ENCODE assay signal across 20 cellular contexts in the genomic region with DNA sequence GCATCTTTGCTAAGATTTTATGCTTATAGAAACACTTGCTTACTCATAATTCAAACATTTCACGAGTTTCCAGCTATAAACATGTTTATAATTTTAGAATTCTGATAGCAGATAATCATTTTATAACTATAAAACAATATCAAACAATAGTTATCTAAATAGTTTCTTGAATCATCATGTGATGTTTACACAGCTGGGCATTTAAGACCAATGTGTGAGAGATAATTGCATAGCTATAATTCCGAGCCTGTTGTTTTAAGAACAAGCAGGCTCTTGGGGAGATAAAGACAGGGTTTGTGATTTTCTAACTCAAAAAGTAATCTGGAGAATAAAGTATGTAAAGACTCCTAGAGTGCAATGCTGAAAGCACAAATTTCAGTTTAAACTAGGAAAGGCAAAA.
DNase-seq lines count a peak whose midpoint lies in the region; ATAC-seq, FAIRE-seq and TF ChIP-seq lines count a peak whose summit lies in the region.
"Had no signal": no experiment of that assay in that cellular context is flagged by ENCODE, and none has a peak within 500 bp of the region (broad histone marks: within the 10 kb centered on the region; RNA-seq: fewer than 3 reads in every experiment).

No MANE protein-coding gene starts in this region.

- FAIRE-seq in frontal cortex (lab: Jason Lieb, UNC) = peak; percentile 75
- FAIRE-seq in pancreas (lab: Jason Lieb, UNC) = no peak

- peak overlapping the region; percentile 92 for H3K27ac ChIP-seq in VCaP
- no peak overlapping the region for H3K27ac ChIP-seq in pancreas
- H3K27ac ChIP-seq: stomach, transverse colon had no signal

- no peaks in the 10 kb centered on the region for H3K9me3 ChIP-seq in pancreas
- H3K9me3 ChIP-seq: HAP-1, stomach, transverse colon had no signal

- H3K27me3 ChIP-seq in pancreas = no peaks in the 10 kb centered on the region
- H3K27me3 ChIP-seq: stomach had no signal

- WGBS in pancreas, 2 donors = 11 to 17% methylated on average over 2 of the region's 2 CpGs

- peaks cover 0 to 26% (median 19%) of the 10 kb centered on the region in 3 donors for H3K4me1 ChIP-seq in pancreas

- H3K36me3 ChIP-seq in pancreas = no peaks in the 10 kb centered on the region
- H3K36me3 ChIP-seq: HAP-1, stomach, transverse colon had no signal

- no peak for TF ChIP-seq CTCF in VCaP (conservative IDR thresholded peaks at IDR 0.05)
- TF ChIP-seq CTCF in pancreas (IDR thresholded peaks at IDR 0.05) = no peak

- DNase-seq in NCI-H146 treated with DMSO at 0.1 percent for 48 hours (lab: John Stamatoyannopoulos, UW; ENCODE audit: unreplicated experiment) (peak; percentile 82), frontal cortex (ENCODE audit: low spot score in 2 of 2) (no peak), pancreas (no peak), hippocampal formation (lab: John Stamatoyannopoulos, UW) (no peak), Right ventricle myocardium inferior (ENCODE audit: missing footprints) (no peak)
- DNase-seq: activated CD8-positive, alpha-beta memory T cell treated with anti-CD3 and anti-CD28 coated beads for 24 hours; activated naive CD4-positive, alpha-beta T cell treated with anti-CD3 and anti-CD28 coated beads for 36 hours; activated T-cell treated with anti-CD3 and anti-CD28 coated beads, Interleukin-2, amount 50 U/mL, for 48 hours; aorta; CD4-positive, alpha-beta memory T cell; DMS79; effector memory CD8-positive, alpha-beta T cell; NCI-H1105 treated with DMSO at 0.1 percent for 48 hours; stimulated activated CD4-positive, alpha-beta T cell treated with anti-CD3 and anti-CD28 coated beads, Interleukin-12 subunit alpha, Interleukin-12 subunit beta, amount 100 ng/mL, for 4 hours; stomach; transverse colon had no signal

- no peak overlapping the region for H3K4me3 ChIP-seq in pancreas
- H3K4me3 ChIP-seq: HAP-1, stomach, transverse colon had no signal

- ATAC-seq in pancreas (peak; percentile 41 to 75 (median 52)), Right ventricle myocardium inferior (no peak), HG03025 (IDR thresholded peaks at IDR 0.05; ENCODE audit: low FRiP score, unreplicated experiment) (no peak)
- ATAC-seq: activated CD4-positive, CD25-positive, alpha-beta regulatory T cell treated with anti-CD3 and anti-CD28 coated beads, Interleukin-2, amount 50 U/mL, for 24 hours; effector memory CD8-positive, alpha-beta T cell had no signal

- intact Hi-C loops in pancreas (cut with DNase I) (no loop called here), Right ventricle myocardium inferior (cut with DNase I) (no loop called here)

Comparison
In these comparisons a context has a peak if more than half of its experiments do, and no peak if none do; other contexts are left out.
1. ATAC-seq: peak in pancreas (4 of 4); none in Right ventricle myocardium inferior (single experiment) and HG03025 (single experiment).